Comparison of ENCODE assay signal across 8 cellular contexts in the genomic region with DNA sequence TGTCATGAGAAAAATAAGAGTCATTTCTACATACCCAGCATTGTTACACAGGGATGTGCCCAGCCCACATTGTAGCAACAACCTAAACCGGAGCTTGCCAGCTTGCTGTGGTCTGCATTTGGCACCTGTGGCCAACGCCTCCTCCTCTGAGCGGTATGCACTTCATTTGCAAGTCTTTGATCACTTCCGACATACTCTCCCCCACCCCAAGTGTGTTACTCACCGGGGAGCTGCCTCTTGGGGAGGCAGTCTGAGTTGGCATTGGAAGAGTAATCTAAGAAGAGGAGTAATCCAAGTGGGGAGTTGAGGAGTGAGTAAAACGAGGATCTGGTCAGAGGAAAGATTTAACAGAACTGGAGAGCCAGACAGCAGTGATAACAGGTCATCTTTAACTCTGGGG. TPM values are rescaled to one million over a fixed set of nuclear protein-coding genes. Genes with fewer than 3 reads are reported as not detected.
DNase-seq lines count a peak whose midpoint lies in the region; ATAC-seq and TF ChIP-seq lines count a peak whose summit lies in the region.

No MANE protein-coding gene starts in this region.

- H3K4me3 ChIP-seq in RWPE2 (ENCODE audit: severe bottlenecking): no peak overlapping the region
- no peak overlapping the region for H3K4me3 ChIP-seq in mesendoderm (ENCODE audit: low read length)

- H3K56ac ChIP-seq in mesendoderm (ENCODE audit: low read length): no peak overlapping the region

- H3K36me3 ChIP-seq in RWPE2 (ENCODE audit: low read depth) (no peaks in the 10 kb centered on the region), mesendoderm (ENCODE audit: control insufficient read depth, insufficient read depth, low read length) (no peaks in the 10 kb centered on the region)

- DNase-seq in DMS79 treated with DMSO at 0.1 percent for 48 hours (lab: John Stamatoyannopoulos, UW) (peak; percentile 4), DMS79 (lab: John Stamatoyannopoulos, UW) (no peak), RWPE2 (ENCODE audit: low spot score) (peak; percentile 82), mesendoderm (peak; percentile 92), amniotic stem cell (lab: John Stamatoyannopoulos, UW) (no peak)
- peak; percentile 73 to 94 for DNase-seq in activated naive CD4-positive, alpha-beta T cell treated with anti-CD3 and anti-CD28 coated beads, Interleukin-2, amount 50 U/mL, for 72 hours (ENCODE audit: low spot score in 2 of 2)

- no peak overlapping the region for H4K8ac ChIP-seq in mesendoderm (ENCODE audit: low read depth, low read length)

- no peak overlapping the region for H2AK5ac ChIP-seq in mesendoderm (ENCODE audit: low read length)

- H3K4me2 ChIP-seq in mesendoderm (ENCODE audit: low read length): peak overlapping the region; percentile 23

- H3K18ac ChIP-seq in mesendoderm (ENCODE audit: low read length): no peak overlapping the region

- peak; percentile 90 for ATAC-seq in RWPE2 (ENCODE audit: low read depth)
- peak; percentile 86 to 87 for ATAC-seq in activated naive CD4-positive, alpha-beta T cell treated with anti-CD3 and anti-CD28 coated beads, Interleukin-2, amount 50 U/mL, for 72 hours
- peak; percentile 85 for ATAC-seq in stimulated activated memory B cell treated with anti-CD40 and anti-IgM and Interleukin-4, amounts not matched to agents 10 μg/mL and 1 μg/mL and 100 μg/mL, for 72 hours
- ATAC-seq in HG02938 (IDR thresholded peaks at IDR 0.05; ENCODE audit: unreplicated experiment): no peak

- H3K27me3 ChIP-seq in RWPE2 (ENCODE audit: insufficient read depth, poor library complexity, severe bottlenecking): peaks cover 2% of the 10 kb centered on the region
- no peaks in the 10 kb centered on the region for H3K27me3 ChIP-seq in mesendoderm (ENCODE audit: insufficient read depth, low read length, poor library complexity)

- H3K9me3 Mint-ChIP-seq in activated naive CD4-positive, alpha-beta T cell treated with anti-CD3 and anti-CD28 coated beads, Interleukin-2, amount 50 U/mL, for 72 hours: peaks cover 0 to 6% of the 10 kb centered on the region in 2 donors
- peaks cover 3% of the 10 kb centered on the region for H3K9me3 Mint-ChIP-seq in stimulated activated memory B cell treated with anti-CD40 and anti-IgM and Interleukin-4, amounts not matched to agents 10 μg/mL and 1 μg/mL and 100 μg/mL, for 72 hours

- WGBS in mesendoderm (ENCODE audit: extremely low coverage, insufficient coverage, low lambda C conversion rate): no CpG with 5 or more reads among the region's 6 CpGs

- H3K9ac ChIP-seq in mesendoderm (ENCODE audit: low read length): no peak overlapping the region

- H4K5ac ChIP-seq in mesendoderm (ENCODE audit: low read length): no peak overlapping the region

- peak overlapping the region; percentile 3 to 86 for H3K27ac Mint-ChIP-seq in activated naive CD4-positive, alpha-beta T cell treated with anti-CD3 and anti-CD28 coated beads, Interleukin-2, amount 50 U/mL, for 72 hours
- no peak overlapping the region for H3K27ac Mint-ChIP-seq in stimulated activated memory B cell treated with anti-CD40 and anti-IgM and Interleukin-4, amounts not matched to agents 10 μg/mL and 1 μg/mL and 100 μg/mL, for 72 hours

- H3K4me3 Mint-ChIP-seq in stimulated activated memory B cell treated with anti-CD40 and anti-IgM and Interleukin-4, amounts not matched to agents 10 μg/mL and 1 μg/mL and 100 μg/mL, for 72 hours: peak overlapping the region; percentile 16

- H3K4ac ChIP-seq in mesendoderm (ENCODE audit: low read depth, low read length): no peak overlapping the region

- H3K23ac ChIP-seq in mesendoderm (ENCODE audit: low read length): no peak overlapping the region

- H3K4me1 ChIP-seq in RWPE2 (ENCODE audit: insufficient read depth, poor library complexity, severe bottlenecking) (peaks cover 17% of the 10 kb centered on the region), mesendoderm (ENCODE audit: control insufficient read depth, low read depth, low read length) (peaks cover 9% of the 10 kb centered on the region)

- no peak overlapping the region for H2BK15ac ChIP-seq in mesendoderm (replicated peaks; ENCODE audit: low read depth)

- peaks cover 28% of the 10 kb centered on the region for H3K79me2 ChIP-seq in mesendoderm (ENCODE audit: control insufficient read depth, insufficient read depth, low read length)

- H3K79me1 ChIP-seq in mesendoderm (ENCODE audit: low read length): peaks cover 19% of the 10 kb centered on the region

- H3K27ac ChIP-seq in RWPE2 (ENCODE audit: poor library complexity, severe bottlenecking) (no peak overlapping the region), mesendoderm (ENCODE audit: low read depth, low read length) (no peak overlapping the region)

- TF ChIP-seq CTCF in RWPE2 (IDR thresholded peaks at IDR 0.05; ENCODE audit: poor library complexity, severe bottlenecking): no peak

- peaks cover 38% of the 10 kb centered on the region for H3K27me3 Mint-ChIP-seq in stimulated activated memory B cell treated with anti-CD40 and anti-IgM and Interleukin-4, amounts not matched to agents 10 μg/mL and 1 μg/mL and 100 μg/mL, for 72 hours

- peaks cover 6 to 12% of the 10 kb centered on the region in 2 donors for H3K36me3 Mint-ChIP-seq in activated naive CD4-positive, alpha-beta T cell treated with anti-CD3 and anti-CD28 coated beads, Interleukin-2, amount 50 U/mL, for 72 hours
- H3K36me3 Mint-ChIP-seq in stimulated activated memory B cell treated with anti-CD40 and anti-IgM and Interleukin-4, amounts not matched to agents 10 μg/mL and 1 μg/mL and 100 μg/mL, for 72 hours: no peaks in the 10 kb centered on the region

- H2BK120ac ChIP-seq in mesendoderm (ENCODE audit: low read depth, low read length): no peak overlapping the region

- no peaks in the 10 kb centered on the region for H3K9me3 ChIP-seq in RWPE2 (ENCODE audit: severe bottlenecking)

- H2BK5ac ChIP-seq in mesendoderm (ENCODE audit: low read length): no peak overlapping the region

- peaks cover 11% of the 10 kb centered on the region for H3K4me1 Mint-ChIP-seq in stimulated activated memory B cell treated with anti-CD40 and anti-IgM and Interleukin-4, amounts not matched to agents 10 μg/mL and 1 μg/mL and 100 μg/mL, for 72 hours

RNA-seq across cellular contexts. Expression of a gene that starts 3.8 kb away (rescaled TPM):
- 10 to 100 TPM; 24.8 to 34.3 TPM for total RNA-seq in activated naive CD4-positive, alpha-beta T cell treated with anti-CD3 and anti-CD28 coated beads, Interleukin-2, amount 50 U/mL, for 72 hours
- 35.3 TPM for polyA plus RNA-seq in mesendoderm (2013, experiment 1 of 2)
- 36.2 TPM for polyA plus RNA-seq in mesendoderm (2013, experiment 2 of 2)

Comparison
In these comparisons a context has a peak if more than half of its experiments do, and no peak if none do; other contexts are left out.
1. DNase-seq: peak in DMS79 treated with DMSO at 0.1 percent for 48 hours (single experiment), RWPE2 (single experiment), activated naive CD4-positive, alpha-beta T cell treated with anti-CD3 and anti-CD28 coated beads, Interleukin-2, amount 50 U/mL, for 72 hours (2 of 2) and mesendoderm (single experiment); none in DMS79 (single experiment) and amniotic stem cell (single experiment).